ENCODE assay signal across 8 cellular contexts in the genomic region with DNA sequence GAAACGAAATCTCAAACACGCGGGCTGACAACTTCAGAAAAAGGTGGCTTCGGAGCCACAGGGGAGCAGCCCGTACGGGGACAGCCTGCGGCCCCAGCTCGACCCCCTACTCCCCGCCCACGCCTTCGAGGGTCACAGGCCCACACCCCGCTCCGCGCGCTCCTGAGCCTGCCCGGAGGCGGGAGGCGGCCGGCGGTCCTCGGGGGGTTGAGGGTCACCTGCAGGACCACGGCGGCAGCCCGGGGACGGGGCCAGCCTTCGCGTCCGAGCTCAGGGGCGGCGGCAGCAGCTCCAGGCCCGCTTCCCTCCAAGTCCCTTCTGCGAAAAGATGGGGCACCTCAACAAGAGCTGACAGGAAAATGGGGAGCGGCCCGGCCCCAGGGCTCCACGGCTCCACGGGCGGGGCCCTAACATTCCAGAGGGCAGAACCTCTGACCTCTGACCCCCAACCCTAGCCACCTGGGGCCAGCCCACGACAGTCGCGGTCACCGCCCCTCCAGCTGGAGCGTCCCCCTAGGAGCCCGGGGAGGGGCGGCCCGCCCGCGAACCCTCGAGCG. TPM values are rescaled to one million over a fixed set of nuclear protein-coding genes. Genes with fewer than 3 reads are reported as not detected.
DNase-seq lines count a peak whose midpoint lies in the region; ATAC-seq and TF ChIP-seq lines count a peak whose summit lies in the region.

No MANE protein-coding gene starts in this region.

- BruUV-seq in Caco-2 (replicated peaks; lab: Mats Ljungman, UMichigan), result no TSS peak

- no peak for TF ChIP-seq CTCF in Caco-2 (IDR thresholded peaks at IDR 0.05; ENCODE audit: insufficient read depth in 1 of 2, low read depth in 1 of 2, low read length in 1 of 2, severe bottlenecking in 1 of 2, unreplicated experiment in 1 of 2)

- H3K27me3 ChIP-seq in Caco-2 (replicated peaks; ENCODE audit: control insufficient read depth, insufficient read depth, low read length), result no peaks in the 10 kb centered on the region
- H3K27me3 ChIP-seq in skeletal muscle tissue (ENCODE audit: control insufficient read depth in 3 of 3, insufficient read depth in 3 of 3, low read length in 3 of 3), result no peaks in the 10 kb centered on the region

- H3K9ac ChIP-seq in skeletal muscle tissue (ENCODE audit: low read depth in 1 of 3, low read length in 3 of 3), result peak overlapping the region; percentile 83 to 92 (median 84)

- no peak overlapping the region for H3K27ac Mint-ChIP-seq in Caco-2 (ENCODE audit: unreplicated experiment)

- no peaks in the 10 kb centered on the region for H3K27me3 Mint-ChIP-seq in Caco-2 (ENCODE audit: insufficient read depth, unreplicated experiment)

- CTCF ChIA-PET in Caco-2 (lab: Charles Lee), result interaction anchor here (0.5 to 2.0 kb wide), 11 partner anchors 22 to 1989 kb away, joined by 3 to 38 read pairs (median 4); no protein-coding TSS in a partner anchor

- H3K4me1 Mint-ChIP-seq in Caco-2 (ENCODE audit: low read depth, unreplicated experiment), result no peaks in the 10 kb centered on the region

- intact Hi-C loops in Caco-2 (cut with micrococcal nuclease; ENCODE audit: unreplicated experiment), result loop anchor here (1.0 to 5.0 kb wide), 2 partner anchors 165 to 481 kb away; partner anchors contain the start of genes LRRC28 and MEF2A

- H3K4me3 ChIP-seq in Caco-2 (ENCODE audit: low read depth, low read length) (peak overlapping the region; percentile 75), iPS-11a (ENCODE audit: low read depth, low read length) (peak overlapping the region; percentile 67), skeletal muscle tissue (ENCODE audit: low read length in 3 of 3) (peak overlapping the region; percentile 77 to 83 (median 77))

- DNase-seq in Caco-2, result peak in 1 of 2 experiments; percentile 47
- DNase-seq in activated naive CD4-positive, alpha-beta T cell treated with anti-CD3 and anti-CD28 coated beads, Interleukin-2, amount 50 U/mL, for 16 hours, result peak; percentile 21
- no peak for DNase-seq in NCI-H510A treated with DMSO at 0.1 percent for 48 hours (lab: John Stamatoyannopoulos, UW)
- no peak for DNase-seq in MV-4-11 (lab: John Stamatoyannopoulos, UW)

- no peaks in the 10 kb centered on the region for H3K36me3 Mint-ChIP-seq in Caco-2 (ENCODE audit: insufficient read depth, unreplicated experiment)

- POLR2A ChIA-PET in Caco-2 (lab: Charles Lee), result interaction anchor here (0.5 to 1.5 kb wide), 11 partner anchors 23 to 1195 kb away, joined by 3 to 19 read pairs (median 7); partner anchors contain the start of genes LRRC28 and MEF2A

- ATAC-seq in GM19452 (IDR thresholded peaks at IDR 0.05; ENCODE audit: unreplicated experiment) (peak; percentile 16), HG03460 (IDR thresholded peaks at IDR 0.05; ENCODE audit: unreplicated experiment) (peak; percentile 22)

- H3K36me3 ChIP-seq in Caco-2 (ENCODE audit: control insufficient read depth, insufficient read depth, low read length), result no peaks in the 10 kb centered on the region; the same call in 1 of the 2 replicates
- H3K36me3 ChIP-seq in skeletal muscle tissue (ENCODE audit: control insufficient read depth in 3 of 3, insufficient read depth in 3 of 3, low read length in 3 of 3), result peaks cover 0 to 9% (median 2%) of the 10 kb centered on the region in 3 donors

- no peaks in the 10 kb centered on the region for H3K9me3 Mint-ChIP-seq in Caco-2 (ENCODE audit: unreplicated experiment)

- H3K4me3 Mint-ChIP-seq in Caco-2 (ENCODE audit: unreplicated experiment), result peak overlapping the region; percentile 85

- H3K27ac ChIP-seq in skeletal muscle tissue (ENCODE audit: low read depth, low read length), result peak overlapping the region; percentile 88

- H3K9me3 ChIP-seq in Caco-2 (no peaks in the 10 kb centered on the region), skeletal muscle tissue (ENCODE audit: control insufficient read depth in 3 of 3, low read length in 3 of 3) (no peaks in the 10 kb centered on the region)

- peaks cover 8% of the 10 kb centered on the region; the same call in 1 of the 2 replicates for H3K4me1 ChIP-seq in Caco-2
- peaks cover 25 to 37% (median 25%) of the 10 kb centered on the region in 3 donors for H3K4me1 ChIP-seq in skeletal muscle tissue (ENCODE audit: control insufficient read depth in 3 of 3, insufficient read depth in 3 of 3, low read length in 3 of 3)

RNA-seq across cellular contexts. Expression of gene LYSMD4, which starts 0.4 kb away (rescaled TPM):
- 14.4 and 15.9 TPM in 2 replicates for total RNA-seq in Caco-2 (2022)
- 11.0 TPM for total RNA-seq in skeletal muscle tissue
